ENCODE assay signal across 16 cellular contexts in the genomic region with DNA sequence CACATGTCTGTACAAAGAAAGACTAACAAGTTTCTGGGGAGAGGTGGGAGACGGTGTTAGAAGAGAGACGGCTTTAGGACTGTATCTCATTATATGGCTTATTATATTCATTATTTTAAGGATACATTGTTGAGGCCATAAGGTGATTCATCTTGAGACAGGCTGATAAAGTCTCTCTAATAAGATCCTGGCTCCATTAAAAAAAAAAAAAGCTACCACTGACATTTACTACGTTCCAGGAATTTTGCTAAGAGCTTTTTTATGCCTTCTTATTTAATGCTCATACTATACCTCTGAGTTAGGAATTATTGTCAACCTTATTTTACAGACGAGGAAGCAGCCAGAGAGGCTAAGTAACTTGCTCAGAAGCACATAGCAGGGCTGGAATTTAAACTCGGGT.
"Had no signal": no experiment of that assay in that cellular context is flagged by ENCODE, and none has a peak within 500 bp of the region (broad histone marks: within the 10 kb centered on the region; RNA-seq: fewer than 3 reads in every experiment).

No MANE protein-coding gene starts in this region.

- H3K27ac ChIP-seq: lower lobe of right lung had no signal

- DNase-seq: activated CD4-positive, alpha-beta T cell treated with anti-CD3 and anti-CD28 coated beads for 48 hours; activated CD8-positive, alpha-beta memory T cell treated with anti-CD3 and anti-CD28 coated beads for 24 hours; activated naive CD4-positive, alpha-beta T cell treated with anti-CD3 and anti-CD28 coated beads for 36 hours; endodermal cell; kidney glomerular epithelial cell; lower lobe of right lung; occipital lobe; stimulated activated CD4-positive, alpha-beta T cell treated with anti-CD3 and anti-CD28 coated beads, Interleukin-12 subunit alpha, Interleukin-12 subunit beta, amount 100 ng/mL, for 4 hours; stimulated activated naive CD4-positive, alpha-beta T cell; T-cell; T1000; testis had no signal

- H3K27me3 Mint-ChIP-seq: central memory CD8-positive, alpha-beta T cell; T-cell had no signal

- H3K36me3 Mint-ChIP-seq: natural killer cell treated with Interleukin-12 subunit alpha and Interleukin-12 subunit beta and Interleukin-15 and Interleukin-18, amount 100 ng/mL, for 72 hours had no signal

- H3K4me3 Mint-ChIP-seq: activated naive CD4-positive, alpha-beta T cell treated with anti-CD3 and anti-CD28 coated beads for 36 hours; central memory CD8-positive, alpha-beta T cell; endodermal cell; natural killer cell treated with Interleukin-12 subunit alpha and Interleukin-12 subunit beta and Interleukin-15 and Interleukin-18, amount 100 ng/mL, for 72 hours; T-cell had no signal

- H3K9me3 ChIP-seq: body of pancreas, lower lobe of right lung, mucosa of descending colon, testis had no signal

- H3K27me3 ChIP-seq: body of pancreas, testis had no signal

- H3K4me1 Mint-ChIP-seq: central memory CD8-positive, alpha-beta T cell; T-cell had no signal

- H3K27ac Mint-ChIP-seq: activated naive CD4-positive, alpha-beta T cell treated with anti-CD3 and anti-CD28 coated beads for 36 hours; endodermal cell; natural killer cell treated with Interleukin-12 subunit alpha and Interleukin-12 subunit beta and Interleukin-15 and Interleukin-18, amount 100 ng/mL, for 72 hours; T-cell had no signal

- H3K4me3 ChIP-seq: body of pancreas, lower lobe of right lung, mucosa of descending colon, testis had no signal

- H3K9me3 Mint-ChIP-seq: activated naive CD4-positive, alpha-beta T cell treated with anti-CD3 and anti-CD28 coated beads for 36 hours; central memory CD8-positive, alpha-beta T cell; endodermal cell; natural killer cell treated with Interleukin-12 subunit alpha and Interleukin-12 subunit beta and Interleukin-15 and Interleukin-18, amount 100 ng/mL, for 72 hours; T-cell had no signal

- ATAC-seq: body of pancreas; lower lobe of right lung; natural killer cell treated with Interleukin-12 subunit alpha and Interleukin-12 subunit beta and Interleukin-15 and Interleukin-18, amount 100 ng/mL, for 72 hours; T-cell had no signal
